Comparison of ENCODE assay signal across 22 cellular contexts in the genomic region with DNA sequence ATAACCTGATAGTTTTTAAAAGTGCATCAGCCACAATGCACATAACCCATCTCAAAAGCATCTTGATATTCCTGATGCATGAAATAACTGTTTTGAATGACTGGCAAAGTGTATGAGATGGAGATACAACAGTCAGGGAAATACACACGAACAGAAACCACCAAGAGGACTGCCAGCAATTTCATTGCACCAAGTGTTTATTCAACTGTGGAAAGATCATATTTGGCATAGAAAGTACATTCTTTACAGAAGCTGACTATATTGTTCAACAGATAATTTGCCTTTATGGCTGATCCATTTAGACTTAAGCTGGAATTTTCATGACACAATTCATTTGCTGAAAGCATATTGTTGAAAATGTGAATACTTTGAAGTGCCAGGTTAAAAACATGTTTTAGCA.
DNase-seq lines count a peak whose midpoint lies in the region; FAIRE-seq and TF ChIP-seq lines count a peak whose summit lies in the region.
"Had no signal": no experiment of that assay in that cellular context is flagged by ENCODE, and none has a peak within 500 bp of the region (broad histone marks: within the 10 kb centered on the region; RNA-seq: fewer than 3 reads in every experiment).

No MANE protein-coding gene starts in this region.

- H3K79me2 ChIP-seq in keratinocyte (ENCODE audit: control insufficient read depth, insufficient read depth, low read length), result no peaks in the 10 kb centered on the region
- H3K79me2 ChIP-seq: hepatocyte had no signal

- TF ChIP-seq CTCF in BJ (IDR thresholded peaks at IDR 0.05; ENCODE audit: insufficient read depth, low read depth, low read length) (no peak), bronchial epithelial cell (IDR thresholded peaks at IDR 0.05; ENCODE audit: insufficient read depth, low read length, severe bottlenecking) (no peak), keratinocyte (optimal IDR thresholded peaks at IDR 0.05 in 1 of 3, IDR thresholded peaks at IDR 0.05 in 1 of 3, conservative IDR thresholded peaks at IDR 0.05 in 1 of 3; ENCODE audit: extremely low read depth in 1 of 3, insufficient read depth in 2 of 3, low read length in 3 of 3) (no peak), D721Med (IDR thresholded peaks at IDR 0.05; ENCODE audit: insufficient read depth, missing control alignments) (no peak)

- H3K9me3 ChIP-seq in keratinocyte (ENCODE audit: control insufficient read depth, low read depth, low read length), result no peaks in the 10 kb centered on the region
- H3K9me3 ChIP-seq: esophagus squamous epithelium, thoracic aorta had no signal

- dilution Hi-C loops in keratinocyte (cut with MboI; ENCODE audit: extremely low pct_ligation_motif_present, low sequenced_read_pairs), result no loop called here

- no peaks in the 10 kb centered on the region for H3K9me1 ChIP-seq in keratinocyte (ENCODE audit: control insufficient read depth, extremely low read depth, insufficient read depth, low read length)

- no peak for FAIRE-seq in bronchial epithelial cell (lab: Jason Lieb, UNC)
- peak; percentile 26 for FAIRE-seq in keratinocyte (lab: Jason Lieb, UNC)
- FAIRE-seq in D721Med (lab: Jason Lieb, UNC), result no peak
- FAIRE-seq: GM19239, H54 had no signal

- H3K4me1 ChIP-seq in keratinocyte (ENCODE audit: control insufficient read depth, extremely low read depth, insufficient read depth, low read length), result peaks cover 5% of the 10 kb centered on the region
- H3K4me1 ChIP-seq: esophagus squamous epithelium had no signal

- H3K4me3 ChIP-seq in BJ (ENCODE audit: low read depth, low read length), result no peak overlapping the region
- no peak overlapping the region for H3K4me3 ChIP-seq in bronchial epithelial cell (ENCODE audit: low read depth, low read length)
- no peak overlapping the region for H3K4me3 ChIP-seq in keratinocyte (ENCODE audit: control insufficient read depth in 2 of 3, extremely low read depth in 1 of 3, insufficient read depth in 2 of 3, low read depth in 1 of 3, low read length in 3 of 3)
- H3K4me3 ChIP-seq: esophagus squamous epithelium, hepatocyte, thoracic aorta had no signal

- H4K20me1 ChIP-seq in keratinocyte (ENCODE audit: control insufficient read depth, extremely low read depth, insufficient read depth, low read length), result no peaks in the 10 kb centered on the region

- POLR2A ChIA-PET in BJ (lab: Charles Lee), result no interaction called here

- no peak overlapping the region for H3K9ac ChIP-seq in keratinocyte (ENCODE audit: control insufficient read depth, extremely low read depth, insufficient read depth, low read length)

- H2AFZ ChIP-seq in keratinocyte (ENCODE audit: control insufficient read depth, low read length), result no peak overlapping the region
- H2AFZ ChIP-seq: hepatocyte had no signal

- H3K4me2 ChIP-seq in keratinocyte (ENCODE audit: control insufficient read depth, extremely low read depth, insufficient read depth, low read depth, low read length), result no peak overlapping the region
- H3K4me2 ChIP-seq: hepatocyte had no signal

- H3K36me3 ChIP-seq in BJ (ENCODE audit: control insufficient read depth, insufficient read depth, low read length) (peaks cover 1% of the 10 kb centered on the region; the same call in 1 of the 2 replicates), bronchial epithelial cell (ENCODE audit: control insufficient read depth, insufficient read depth, low read length) (no peaks in the 10 kb centered on the region), keratinocyte (ENCODE audit: control insufficient read depth in 2 of 2, extremely low read depth in 1 of 2, insufficient read depth in 2 of 2, low read length in 2 of 2) (no peaks in the 10 kb centered on the region)
- H3K36me3 ChIP-seq: esophagus squamous epithelium, thoracic aorta had no signal

- DNase-seq in BJ (ENCODE audit: low read depth) (peak; percentile 46), NCI-H1105 (lab: John Stamatoyannopoulos, UW) (peak; percentile 25), bronchial epithelial cell (ENCODE audit: low read depth) (peak; percentile 7), keratinocyte (ENCODE audit: low read depth, low spot score) (no peak), D721Med (ENCODE audit: insufficient read length, low spot score) (no peak), NCI-H1417 treated with DMSO at 0.1 percent for 48 hours (lab: John Stamatoyannopoulos, UW) (no peak), NCI-H748 treated with DMSO at 0.1 percent for 48 hours (lab: John Stamatoyannopoulos, UW) (no peak)
- no peak for DNase-seq in activated T-cell treated with anti-CD3 and anti-CD28 coated beads, Interleukin-2, amount 50 U/mL, for 48 hours
- DNase-seq: activated CD4-positive, alpha-beta T cell treated with anti-CD3 and anti-CD28 coated beads for 1 hour; activated CD8-positive, alpha-beta memory T cell treated with anti-CD3 and anti-CD28 coated beads for 24 hours; AML-193; effector CD4-positive, alpha-beta T cell; esophagus squamous epithelium; islet precursor cell; NCI-H146; NCI-H345; retina had no signal

- no peaks in the 10 kb centered on the region for H3K27me3 ChIP-seq in BJ (ENCODE audit: control insufficient read depth, insufficient read depth, low read length)
- H3K27me3 ChIP-seq in bronchial epithelial cell (ENCODE audit: control insufficient read depth, insufficient read depth, low read length), result no peaks in the 10 kb centered on the region
- H3K27me3 ChIP-seq in keratinocyte (ENCODE audit: control insufficient read depth, extremely low read depth, insufficient read depth, low read length), result no peaks in the 10 kb centered on the region
- H3K27me3 ChIP-seq: esophagus squamous epithelium, hepatocyte had no signal

- CTCF ChIA-PET in BJ (lab: Yijun Ruan, JAX), result no interaction called here

- H3K27ac ChIP-seq in keratinocyte (ENCODE audit: control insufficient read depth, insufficient read depth, low read length), result no peak overlapping the region
- H3K27ac ChIP-seq: esophagus squamous epithelium, hepatocyte, RWPE1, thoracic aorta had no signal

Comparison
In these comparisons a context has a peak if more than half of its experiments do, and no peak if none do; other contexts are left out.
1. DNase-seq: peak in BJ (single experiment), NCI-H1105 (single experiment) and bronchial epithelial cell (single experiment); none in keratinocyte (single experiment), D721Med (single experiment), NCI-H1417 treated with DMSO at 0.1 percent for 48 hours (single experiment), activated T-cell treated with anti-CD3 and anti-CD28 coated beads, Interleukin-2, amount 50 U/mL, for 48 hours (0 of 2) and NCI-H748 treated with DMSO at 0.1 percent for 48 hours (single experiment).